Comparison of ENCODE assay signal across 25 cellular contexts in genomic region chr7:7226407-7226806, GRCh38. TPM values are rescaled to one million over a fixed set of nuclear protein-coding genes. Genes with fewer than 3 reads are reported as not detected.
DNase-seq lines count a peak whose midpoint lies in the region; ATAC-seq and TF ChIP-seq lines count a peak whose summit lies in the region.
"Had no signal": no experiment of that assay in that cellular context is flagged by ENCODE, and none has a peak within 500 bp of the region (broad histone marks: within the 10 kb centered on the region; RNA-seq: fewer than 3 reads in every experiment).

No MANE protein-coding gene starts in this region.

- no peak overlapping the region for H3K4me3 Mint-ChIP-seq in WTC11
- H3K4me3 Mint-ChIP-seq: CD14-positive monocyte; CD4-positive, alpha-beta T cell; CD8-positive, alpha-beta memory T cell; H9 had no signal

- CTCF ChIA-PET in WTC11 (lab: Charles Lee), result no interaction called here

- peak overlapping the region; percentile 67; the same call in 1 of the 2 replicates for H3K27ac Mint-ChIP-seq in WTC11
- H3K27ac Mint-ChIP-seq: CD14-positive monocyte; CD4-positive, alpha-beta T cell; H9 had no signal

- peaks cover 0 to 7% (median 4%) of the 10 kb centered on the region in 5 donors for H3K9me3 ChIP-seq in subcutaneous abdominal adipose tissue (ENCODE audit: control insufficient read depth in 5 of 5, low read length in 5 of 5)
- H3K9me3 ChIP-seq: BE2C had no signal

- H3K4me1 Mint-ChIP-seq in WTC11, result peaks cover 58% of the 10 kb centered on the region
- H3K4me1 Mint-ChIP-seq: CD14-positive monocyte had no signal

- H3K9me3 Mint-ChIP-seq in WTC11, result peaks cover 24% of the 10 kb centered on the region

- TF ChIP-seq CTCF in WTC11 (IDR thresholded peaks at IDR 0.05) (no peak), brain microvascular endothelial cell (IDR thresholded peaks at IDR 0.05; ENCODE audit: low read depth, low read length, missing control alignments) (no peak)

- H3K27me3 Mint-ChIP-seq in WTC11 (ENCODE audit: low read depth), result no peaks in the 10 kb centered on the region
- H3K27me3 Mint-ChIP-seq: CD4-positive, alpha-beta T cell; CD8-positive, alpha-beta memory T cell had no signal

- no peaks in the 10 kb centered on the region for H3K27me3 ChIP-seq in subcutaneous abdominal adipose tissue (ENCODE audit: control insufficient read depth in 5 of 5, insufficient read depth in 4 of 5, low read length in 5 of 5)
- no peaks in the 10 kb centered on the region for H3K27me3 ChIP-seq in brain microvascular endothelial cell (replicated peaks)
- H3K27me3 ChIP-seq: BE2C; BLaER1 treated with 17β-estradiol and CSF1 and Interleukin-3, amounts not matched to agents 10 nM and 100 nM had no signal

- in situ Hi-C loops in brain microvascular endothelial cell (cut with HindIII; ENCODE audit: low pct_ligation_motif_present, low sequenced_read_pairs), result no loop called here

- H3K36me3 Mint-ChIP-seq in WTC11, result peaks cover 33% of the 10 kb centered on the region

- H3K27ac ChIP-seq in subcutaneous abdominal adipose tissue (ENCODE audit: low read depth, low read length) (peak overlapping the region; percentile 59), brain microvascular endothelial cell (no peak overlapping the region)
- H3K27ac ChIP-seq: A549; BLaER1 treated with 17β-estradiol and CSF1 and Interleukin-3, amounts not matched to agents 10 nM and 100 nM; GM23248 had no signal

- ATAC-seq in WTC11 (no peak), HG03095 (IDR thresholded peaks at IDR 0.05; ENCODE audit: unreplicated experiment) (no peak), HG03469 (IDR thresholded peaks at IDR 0.05; ENCODE audit: unreplicated experiment) (no peak)
- ATAC-seq: A549, GM12878, HCT116 had no signal

- H3K36me3 ChIP-seq in subcutaneous abdominal adipose tissue (ENCODE audit: control insufficient read depth in 5 of 5, insufficient read depth in 5 of 5, low read length in 5 of 5), result no peaks in the 10 kb centered on the region
- H3K36me3 ChIP-seq in brain microvascular endothelial cell (replicated peaks), result no peaks in the 10 kb centered on the region
- H3K36me3 ChIP-seq: BE2C had no signal

- peaks cover 0 to 28% (median 16%) of the 10 kb centered on the region in 5 donors for H3K4me1 ChIP-seq in subcutaneous abdominal adipose tissue (ENCODE audit: control insufficient read depth in 5 of 5, insufficient read depth in 5 of 5, low read length in 5 of 5)
- H3K4me1 ChIP-seq: BE2C had no signal

- POLR2A ChIA-PET in WTC11 (lab: Charles Lee), result no interaction called here

- DNase-seq in WTC11 (ENCODE audit: low spot score) (no peak), fibroblast of gingiva (ENCODE audit: low read depth) (peak; percentile 54), iris pigment epithelial cell (ENCODE audit: low read depth) (peak; percentile 35), brain microvascular endothelial cell (no peak), Kasumi-1 (lab: John Stamatoyannopoulos, UW) (no peak)
- DNase-seq: 8988T; ACHN; AML-193; BE2C; CD4-positive, alpha-beta T cell; CD8-positive, alpha-beta memory T cell; DMS 273 treated with DMSO at 0.1 percent for 48 hours; DMS79; EL; GDM1; GM23248; H9 had no signal

- no peak overlapping the region for H3K9ac ChIP-seq in subcutaneous abdominal adipose tissue (ENCODE audit: low read length in 5 of 5)
- H3K9ac ChIP-seq: BLaER1 treated with 17β-estradiol and CSF1 and Interleukin-3, amounts not matched to agents 10 nM and 100 nM; GM23248 had no signal

- H3K4me3 ChIP-seq in subcutaneous abdominal adipose tissue (ENCODE audit: low read depth in 1 of 5, low read length in 5 of 5) (no peak overlapping the region), brain microvascular endothelial cell (ENCODE audit: low read depth, low read length) (no peak overlapping the region)
- H3K4me3 ChIP-seq: A549; BLaER1 treated with 17β-estradiol and CSF1 and Interleukin-3, amounts not matched to agents 10 nM and 100 nM; GM12878; GM23248 had no signal

TF ChIP-seq in WTC11, 78 proteins besides CTCF, POLR2A, EP300 and RAD21:
- TF ChIP-seq NFYB (CRISPR knock-in tag; conservative IDR thresholded peaks at IDR 0.05; ENCODE audit: low read depth) (no peak), SMAD3 (CRISPR knock-in tag; IDR thresholded peaks at IDR 0.05; ENCODE audit: borderline replicate concordance) (no peak), ZNF263 (CRISPR knock-in tag; IDR thresholded peaks at IDR 0.05; ENCODE audit: low read depth) (no peak), JUN (CRISPR knock-in tag; IDR thresholded peaks at IDR 0.05) (no peak), ELF4 (CRISPR knock-in tag; IDR thresholded peaks at IDR 0.05; ENCODE audit: low read depth) (no peak), AR (CRISPR knock-in tag; IDR thresholded peaks at IDR 0.05) (no peak), GTF2I (CRISPR knock-in tag; conservative IDR thresholded peaks at IDR 0.05) (no peak), USF2 (CRISPR knock-in tag; IDR thresholded peaks at IDR 0.05) (no peak), ZNF232 (CRISPR knock-in tag; IDR thresholded peaks at IDR 0.05) (no peak), TP53 (CRISPR knock-in tag; IDR thresholded peaks at IDR 0.05) (no peak), E2F5 (CRISPR knock-in tag; IDR thresholded peaks at IDR 0.05) (no peak), ZNF425 (CRISPR knock-in tag; conservative IDR thresholded peaks at IDR 0.05) (no peak), CDX4 (CRISPR knock-in tag; IDR thresholded peaks at IDR 0.05; ENCODE audit: borderline replicate concordance) (no peak), OVOL2 (CRISPR knock-in tag; IDR thresholded peaks at IDR 0.05; ENCODE audit: borderline replicate concordance) (no peak)

RNA-seq across cellular contexts. Expression of gene C1GALT1, which starts 44.1 kb away (rescaled TPM):
- total RNA-seq in WTC11 (2021), result 106 to 114 TPM (median 107 TPM) in 3 replicates

Comparison
In these comparisons a context has a peak if more than half of its experiments do, and no peak if none do; other contexts are left out.
1. DNase-seq: peak in fibroblast of gingiva (single experiment) and iris pigment epithelial cell (single experiment); none in WTC11 (single experiment), brain microvascular endothelial cell (single experiment) and Kasumi-1 (0 of 2).